ENCODE assay signal across 1 cellular context in genomic region chr5:96434201-96434645, GRCh38.
TF ChIP-seq lines count a peak whose summit lies in the region.

No MANE protein-coding gene starts in this region.

TF ChIP-seq in WTC11, 78 proteins besides CTCF, POLR2A, EP300 and RAD21 (continued from another document):
- TF ChIP-seq SMAD3 (CRISPR knock-in tag; IDR thresholded peaks at IDR 0.05; ENCODE audit: borderline replicate concordance) = peak; percentile 92
- 0 out of 2 replicates have a peak, but pooled peaks have one; percentile 50 for TF ChIP-seq NR1H2 (CRISPR knock-in tag; IDR thresholded peaks at IDR 0.05)
- TF ChIP-seq TCF7 (CRISPR knock-in tag; IDR thresholded peaks at IDR 0.05; ENCODE audit: low read depth) = no peak
- TF ChIP-seq MYBL2 (CRISPR knock-in tag; IDR thresholded peaks at IDR 0.05) = no peak
